ENCODE assay signal across 3 cellular contexts in the genomic region with DNA sequence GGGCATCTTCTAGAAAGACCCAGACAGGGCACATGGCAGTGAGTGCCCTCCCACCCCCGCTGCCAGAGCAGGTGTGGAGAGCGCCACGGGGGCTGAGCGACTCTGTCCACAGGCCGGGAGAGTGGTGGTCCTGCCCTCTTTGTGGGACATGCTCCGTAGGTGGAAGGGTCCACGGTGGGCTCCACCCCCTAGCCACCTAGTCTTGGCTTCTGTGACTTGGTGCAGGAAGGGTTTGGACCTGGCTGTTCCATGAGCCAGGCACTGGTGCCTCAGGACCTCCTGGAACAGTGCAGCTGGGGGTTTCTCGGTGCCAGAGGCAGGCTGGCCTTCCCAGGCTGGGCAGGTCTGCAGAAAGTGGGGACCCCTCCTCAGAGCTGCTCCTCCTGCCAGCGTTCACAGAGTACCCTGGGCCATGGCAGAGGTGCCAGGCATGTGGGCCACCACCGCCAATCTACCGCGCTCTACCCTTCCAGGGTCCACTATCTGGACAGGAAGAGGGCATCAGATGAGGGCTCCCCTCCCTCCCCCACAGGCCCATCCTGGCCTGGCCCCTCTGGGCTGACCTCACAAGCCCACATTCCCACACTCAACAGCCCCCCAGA.
TF ChIP-seq lines count a peak whose summit lies in the region.

No MANE protein-coding gene starts in this region.

TF ChIP-seq in HepG2, 621 proteins besides CTCF, POLR2A, EP300 and RAD21 (continues in another document):
- 0 out of 2 replicates have a peak, but pooled peaks have one; percentile 20 for TF ChIP-seq ZBTB20 (CRISPR knock-in tag; IDR thresholded peaks at IDR 0.05; ENCODE audit: borderline replicate concordance, low read depth)
- no peak for TF ChIP-seq PREB (CRISPR knock-in tag; IDR thresholded peaks at IDR 0.05)
- TF ChIP-seq REPIN1 (CRISPR knock-in tag; IDR thresholded peaks at IDR 0.05; ENCODE audit: borderline replicate concordance, low read depth) = no peak
- TF ChIP-seq NFATC3 (CRISPR knock-in tag; IDR thresholded peaks at IDR 0.05) = no peak
- TF ChIP-seq PCBP1 (IDR thresholded peaks at IDR 0.05; ENCODE audit: borderline replicate concordance, low read depth, low read length) = peak; percentile 14; the same call in 1 of the 2 replicates
- no peak for TF ChIP-seq TBX3 (IDR thresholded peaks at IDR 0.05; ENCODE audit: borderline replicate concordance)
- TF ChIP-seq ZNF776 (CRISPR knock-in tag; IDR thresholded peaks at IDR 0.05) = 0 out of 2 replicates have a peak, but pooled peaks have one; percentile 9
- TF ChIP-seq ZKSCAN1 (IDR thresholded peaks at IDR 0.05; ENCODE audit: low read length) = no peak
- no peak for TF ChIP-seq ZEB1 (IDR thresholded peaks at IDR 0.05; ENCODE audit: insufficient replicate concordance, low read depth)
- TF ChIP-seq ZNF775 (CRISPR knock-in tag; IDR thresholded peaks at IDR 0.05; ENCODE audit: borderline replicate concordance) = no peak
- TF ChIP-seq NFIB (CRISPR knock-in tag; IDR thresholded peaks at IDR 0.05; ENCODE audit: borderline replicate concordance) = no peak
- TF ChIP-seq SIN3A (IDR thresholded peaks at IDR 0.05; ENCODE audit: borderline replicate concordance, low read depth, low read length) = no peak
- TF ChIP-seq HNRNPL (IDR thresholded peaks at IDR 0.05; ENCODE audit: low read depth, low read length) = peak; percentile 94
- TF ChIP-seq REXO4 (CRISPR knock-in tag; IDR thresholded peaks at IDR 0.05; ENCODE audit: borderline replicate concordance) = peak; percentile 54; the same call in 1 of the 2 replicates
- TF ChIP-seq IRF9 (CRISPR knock-in tag; IDR thresholded peaks at IDR 0.05; ENCODE audit: borderline replicate concordance) = peak; percentile 56; the same call in 1 of the 2 replicates

TF ChIP-seq in HEK293, 187 proteins besides CTCF, POLR2A, EP300 and RAD21:
- peak; percentile 31; the same call in 1 of the 2 replicates for TF ChIP-seq GLIS2 (tag by site-specific recombination; IDR thresholded peaks at IDR 0.05)
- no peak for TF ChIP-seq ZBTB49 (tag by site-specific recombination; IDR thresholded peaks at IDR 0.05; ENCODE audit: low read depth)

TF ChIP-seq in H1, 55 proteins besides CTCF, POLR2A, EP300 and RAD21:
- TF ChIP-seq NANOG (IDR thresholded peaks at IDR 0.05; ENCODE audit: insufficient read depth, low read depth, low read length, poor library complexity, severe bottlenecking) (no peak), ZNF274 (IDR thresholded peaks at IDR 0.05; ENCODE audit: borderline replicate concordance, extremely low read depth, low read length) (no peak), MAFK (IDR thresholded peaks at IDR 0.05; ENCODE audit: low read depth, low read length) (no peak), CBX8 (IDR thresholded peaks at IDR 0.05; ENCODE audit: borderline replicate concordance, low read depth, low read length) (no peak), SP4 (IDR thresholded peaks at IDR 0.05; ENCODE audit: low read length) (no peak), PHF8 (conservative IDR thresholded peaks at IDR 0.05; ENCODE audit: low read depth, low read length) (no peak), BRCA1 (IDR thresholded peaks at IDR 0.05; ENCODE audit: low read depth, low read length) (no peak), EZH2 (IDR thresholded peaks at IDR 0.05; ENCODE audit: low read depth, low read length, severe bottlenecking) (no peak), CHD7 (IDR thresholded peaks at IDR 0.05; ENCODE audit: insufficient replicate concordance, low read length) (no peak), SRF (IDR thresholded peaks at IDR 0.05; ENCODE audit: low read depth, low read length) (no peak), POLR2AphosphoS5 (IDR thresholded peaks at IDR 0.05; ENCODE audit: low read depth, low read length) (no peak), HDAC2 (IDR thresholded peaks at IDR 0.05; ENCODE audit: borderline replicate concordance in 1 of 2, low read depth in 2 of 2, low read length in 2 of 2) (no peak), GTF2F1 (IDR thresholded peaks at IDR 0.05; ENCODE audit: borderline replicate concordance, low read depth, low read length) (no peak), CHD1 (IDR thresholded peaks at IDR 0.05; ENCODE audit: low read depth, low read length) (no peak), ATF3 (IDR thresholded peaks at IDR 0.05; ENCODE audit: insufficient read depth, low read depth, low read length) (no peak)
- TF ChIP-seq, protein P1, sequence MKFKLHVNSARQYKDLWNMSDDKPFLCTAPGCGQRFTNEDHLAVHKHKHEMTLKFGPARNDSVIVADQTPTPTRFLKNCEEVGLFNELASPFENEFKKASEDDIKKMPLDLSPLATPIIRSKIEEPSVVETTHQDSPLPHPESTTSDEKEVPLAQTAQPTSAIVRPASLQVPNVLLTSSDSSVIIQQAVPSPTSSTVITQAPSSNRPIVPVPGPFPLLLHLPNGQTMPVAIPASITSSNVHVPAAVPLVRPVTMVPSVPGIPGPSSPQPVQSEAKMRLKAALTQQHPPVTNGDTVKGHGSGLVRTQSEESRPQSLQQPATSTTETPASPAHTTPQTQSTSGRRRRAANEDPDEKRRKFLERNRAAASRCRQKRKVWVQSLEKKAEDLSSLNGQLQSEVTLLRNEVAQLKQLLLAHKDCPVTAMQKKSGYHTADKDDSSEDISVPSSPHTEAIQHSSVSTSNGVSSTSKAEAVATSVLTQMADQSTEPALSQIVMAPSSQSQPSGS (IDR thresholded peaks at IDR 0.05; ENCODE audit: low read length) = no peak
- TF ChIP-seq, protein P2, sequence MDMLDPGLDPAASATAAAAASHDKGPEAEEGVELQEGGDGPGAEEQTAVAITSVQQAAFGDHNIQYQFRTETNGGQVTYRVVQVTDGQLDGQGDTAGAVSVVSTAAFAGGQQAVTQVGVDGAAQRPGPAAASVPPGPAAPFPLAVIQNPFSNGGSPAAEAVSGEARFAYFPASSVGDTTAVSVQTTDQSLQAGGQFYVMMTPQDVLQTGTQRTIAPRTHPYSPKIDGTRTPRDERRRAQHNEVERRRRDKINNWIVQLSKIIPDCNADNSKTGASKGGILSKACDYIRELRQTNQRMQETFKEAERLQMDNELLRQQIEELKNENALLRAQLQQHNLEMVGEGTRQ (IDR thresholded peaks at IDR 0.05; ENCODE audit: low read length) = no peak
- TF ChIP-seq, protein P3, sequence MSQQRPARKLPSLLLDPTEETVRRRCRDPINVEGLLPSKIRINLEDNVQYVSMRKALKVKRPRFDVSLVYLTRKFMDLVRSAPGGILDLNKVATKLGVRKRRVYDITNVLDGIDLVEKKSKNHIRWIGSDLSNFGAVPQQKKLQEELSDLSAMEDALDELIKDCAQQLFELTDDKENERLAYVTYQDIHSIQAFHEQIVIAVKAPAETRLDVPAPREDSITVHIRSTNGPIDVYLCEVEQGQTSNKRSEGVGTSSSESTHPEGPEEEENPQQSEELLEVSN (IDR thresholded peaks at IDR 0.05) = no peak
